14 cellular contexts compared by ENCODE assay signal in the genomic region with DNA sequence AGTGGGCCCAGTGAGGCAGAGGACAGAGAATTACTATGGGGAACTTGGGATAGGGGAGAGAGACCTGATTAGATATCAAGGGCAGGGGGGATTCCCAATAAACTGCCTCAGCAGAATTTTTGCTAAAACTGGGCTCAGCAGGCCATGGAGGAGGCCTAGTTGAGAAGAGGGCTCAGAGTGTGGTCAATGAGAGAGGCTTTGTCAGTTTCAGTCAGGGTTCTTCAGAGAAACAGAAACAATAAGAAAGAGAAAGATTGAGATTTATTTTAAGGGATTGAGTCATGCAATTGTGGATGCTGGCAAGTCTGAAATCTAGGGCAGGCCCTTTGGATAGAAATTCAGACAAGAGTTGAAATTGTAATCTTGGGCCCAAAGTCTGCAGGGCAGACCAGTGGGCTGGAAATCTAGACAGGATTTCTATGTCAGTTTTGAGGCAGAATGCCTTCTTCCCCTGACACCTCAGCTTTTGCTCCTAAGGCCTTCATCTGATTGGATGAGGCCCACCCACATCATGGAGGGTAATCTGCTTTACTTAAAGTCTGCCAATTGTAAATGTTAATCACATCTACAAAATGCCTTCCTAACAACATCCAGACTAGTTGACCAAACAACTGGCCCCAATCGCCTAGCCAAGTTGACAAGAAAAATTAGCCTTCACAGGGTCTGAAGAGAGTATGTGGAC. TPM values are rescaled to one million over a fixed set of nuclear protein-coding genes. Genes with fewer than 3 reads are reported as not detected.
DNase-seq lines count a peak whose midpoint lies in the region; ATAC-seq and TF ChIP-seq lines count a peak whose summit lies in the region.
"Had no signal": no experiment of that assay in that cellular context is flagged by ENCODE, and none has a peak within 500 bp of the region (broad histone marks: within the 10 kb centered on the region; RNA-seq: fewer than 3 reads in every experiment).

No MANE protein-coding gene starts in this region.

- ATAC-seq in GM19395 (IDR thresholded peaks at IDR 0.05; ENCODE audit: unreplicated experiment) (peak; percentile 82), HG02938 (IDR thresholded peaks at IDR 0.05; ENCODE audit: unreplicated experiment) (peak; percentile 92)
- peak; percentile 76 for ATAC-seq in activated T-helper 17 cell treated with anti-CD3 and anti-CD28 coated beads, Interleukin-2, amount 50 U/mL, for 72 hours (replicated peaks)
- ATAC-seq: mucosa of descending colon had no signal

- no peaks in the 10 kb centered on the region for H3K36me3 ChIP-seq in colonic mucosa

- intact Hi-C loops in colonic mucosa (cut with DNase I): no loop called here

- H3K27ac Mint-ChIP-seq in activated T-helper 17 cell treated with anti-CD3 and anti-CD28 coated beads, Interleukin-2, amount 50 U/mL, for 72 hours: peak overlapping the region; percentile 69

- H3K9me3 ChIP-seq in colonic mucosa: no peaks in the 10 kb centered on the region
- H3K9me3 ChIP-seq: mucosa of descending colon had no signal

- peaks cover 7% of the 10 kb centered on the region for H3K27me3 Mint-ChIP-seq in activated T-helper 17 cell treated with anti-CD3 and anti-CD28 coated beads, Interleukin-2, amount 50 U/mL, for 72 hours

- no peaks in the 10 kb centered on the region for H3K4me1 ChIP-seq in colonic mucosa

- no peaks in the 10 kb centered on the region for H3K9me3 Mint-ChIP-seq in activated T-helper 17 cell treated with anti-CD3 and anti-CD28 coated beads, Interleukin-2, amount 50 U/mL, for 72 hours
- H3K9me3 Mint-ChIP-seq: CD14-positive monocyte had no signal

- peaks cover 16% of the 10 kb centered on the region for H3K4me1 Mint-ChIP-seq in activated T-helper 17 cell treated with anti-CD3 and anti-CD28 coated beads, Interleukin-2, amount 50 U/mL, for 72 hours
- H3K4me1 Mint-ChIP-seq: CD14-positive monocyte had no signal

- no peaks in the 10 kb centered on the region for H3K36me3 Mint-ChIP-seq in activated T-helper 17 cell treated with anti-CD3 and anti-CD28 coated beads, Interleukin-2, amount 50 U/mL, for 72 hours (ENCODE audit: low read depth)
- H3K36me3 Mint-ChIP-seq: CD14-positive monocyte had no signal

- H3K27me3 ChIP-seq in colonic mucosa: no peaks in the 10 kb centered on the region

- no peak for TF ChIP-seq CTCF in GM13977 (IDR thresholded peaks at IDR 0.05; ENCODE audit: extremely low read depth, insufficient read depth, missing control alignments)
- TF ChIP-seq CTCF in colonic mucosa (IDR thresholded peaks at IDR 0.05): no peak

- DNase-seq in GM13977 (ENCODE audit: low spot score): peak; percentile 26
- DNase-seq in NCI-H446 treated with DMSO at 0.1 percent for 48 hours (lab: John Stamatoyannopoulos, UW): no peak
- DNase-seq in colonic mucosa: no peak
- DNase-seq in NCI-H526 treated with DMSO at 0.1 percent for 48 hours (lab: John Stamatoyannopoulos, UW): no peak
- DNase-seq in SHP77 treated with DMSO at 0.1 percent for 48 hours (lab: John Stamatoyannopoulos, UW): no peak
- DNase-seq: activated effector memory CD4-positive, alpha-beta T cell treated with Interleukin-2 at 50 U/mL for 16 hours; mucosa of descending colon; NCI-H748 treated with DMSO at 0.1 percent for 48 hours; stimulated activated CD8-positive, alpha-beta memory T cell treated with anti-CD3 and anti-CD28 coated beads, Interleukin-4, amount 100 ng/mL, for 48 hours had no signal

- no peak overlapping the region for H3K27ac ChIP-seq in colonic mucosa

- in situ Hi-C loops in GM13977 (cut with MboI; ENCODE audit: low pct_unique_long_range_greater_than_20kb, low sequenced_read_pairs, unreplicated experiment): no loop called here

- no peak overlapping the region for H3K9ac ChIP-seq in colonic mucosa (ENCODE audit: low read depth in 2 of 2, low read length in 2 of 2)

- H3K4me3 Mint-ChIP-seq in activated T-helper 17 cell treated with anti-CD3 and anti-CD28 coated beads, Interleukin-2, amount 50 U/mL, for 72 hours: peak overlapping the region; percentile 2
- H3K4me3 Mint-ChIP-seq: CD14-positive monocyte had no signal

- no peak overlapping the region for H3K4me3 ChIP-seq in colonic mucosa
- H3K4me3 ChIP-seq: mucosa of descending colon had no signal

RNA-seq across cellular contexts. Expression of a gene that starts 33.5 kb away (rescaled TPM):
- 100 to 1,000 TPM in 1 of 2 donors, 10 to 100 TPM in 1; 47.5 to 107 TPM for total RNA-seq in activated T-helper 17 cell treated with anti-CD3 and anti-CD28 coated beads, Interleukin-2, amount 50 U/mL, for 72 hours
- total RNA-seq in colonic mucosa: 10 to 100 TPM; 33.7 to 64.5 TPM

RNA-seq across cellular contexts. Expression of a gene that starts 50.1 kb away (rescaled TPM):
- total RNA-seq in activated T-helper 17 cell treated with anti-CD3 and anti-CD28 coated beads, Interleukin-2, amount 50 U/mL, for 72 hours: not detected
- not detected for total RNA-seq in colonic mucosa
- total RNA-seq: mucosa of descending colon; T-helper 1 cell treated with Interleukin-12 subunit alpha and Interleukin-12 subunit beta and Interleukin-4 antibody, amounts not matched to agents 30 ng/mL and 1 ng/mL, for 36 hours had no signal

RNA-seq across cellular contexts. Expression of a gene that starts 53.6 kb away (rescaled TPM):
- total RNA-seq in activated T-helper 17 cell treated with anti-CD3 and anti-CD28 coated beads, Interleukin-2, amount 50 U/mL, for 72 hours: not detected
- total RNA-seq in colonic mucosa: not detected
- total RNA-seq: mucosa of descending colon; T-helper 1 cell treated with Interleukin-12 subunit alpha and Interleukin-12 subunit beta and Interleukin-4 antibody, amounts not matched to agents 30 ng/mL and 1 ng/mL, for 36 hours had no signal
